In the genomic region with DNA sequence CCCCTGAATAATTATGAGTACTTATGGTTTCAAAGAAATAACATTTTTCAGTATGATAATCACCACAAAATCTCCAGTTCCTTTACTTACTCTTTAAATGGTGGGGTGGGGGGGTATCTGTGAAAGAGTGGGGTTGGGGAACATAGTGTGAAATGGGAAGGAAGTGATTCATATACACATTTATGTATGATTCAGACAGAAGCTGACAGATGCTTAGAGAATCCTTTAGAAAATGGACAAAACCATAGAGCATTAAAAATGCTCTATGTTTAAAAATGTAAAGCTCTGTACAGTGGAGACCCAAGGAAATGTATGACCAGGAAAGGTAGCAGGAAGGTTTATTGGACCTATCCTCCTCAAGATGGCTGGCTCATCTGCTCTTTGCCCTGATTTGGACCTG, we compare ENCODE assay signal across 27 cellular contexts.
A peak's percentile ranks its signal among the peaks of the same experiment; 100 is the strongest.
DNase-seq lines count a peak whose midpoint lies in the region; ATAC-seq and TF ChIP-seq lines count a peak whose summit lies in the region.
"Had no signal": no experiment of that assay in that cellular context is flagged by ENCODE, and none has a peak within 500 bp of the region (broad histone marks: within the 10 kb centered on the region; RNA-seq: fewer than 3 reads in every experiment).

No MANE protein-coding gene starts in this region.

- H3K79me2 ChIP-seq in SK-N-SH (ENCODE audit: insufficient read depth) (no peaks in the 10 kb centered on the region), neural progenitor cell (ENCODE audit: low read depth) (no peaks in the 10 kb centered on the region)

- H2AFZ ChIP-seq in SK-N-SH (ENCODE audit: low read depth) (peak overlapping the region; percentile 4; the same call in 1 of the 2 replicates), neural progenitor cell (replicated peaks) (no peak overlapping the region)

- ATAC-seq in GM19463 (IDR thresholded peaks at IDR 0.05; ENCODE audit: unreplicated experiment) = no peak
- ATAC-seq: left cardiac atrium; stimulated activated naive CD8-positive, alpha-beta T cell treated with anti-CD3 and anti-CD28 coated beads, Interleukin-15, Interleukin-2, amounts not matched to agents 100 U/mL and 50 U/mL, for 24 hours had no signal

- H3K27ac Mint-ChIP-seq in HFFc6 (peak overlapping the region; percentile 48; the same call in 1 of the 2 replicates), neural progenitor cell (no peak overlapping the region)
- H3K27ac Mint-ChIP-seq: B cell, H9, mesothelial cell of epicardium had no signal

- no peaks in the 10 kb centered on the region for H3F3A ChIP-seq in SK-N-SH (replicated peaks; ENCODE audit: insufficient read depth)
- H3F3A ChIP-seq in neural progenitor cell (ENCODE audit: low read depth) = no peaks in the 10 kb centered on the region

- CTCF ChIA-PET in SK-N-SH (lab: Yijun Ruan, JAX) = interaction anchor here (0.9 kb wide), 1 partner anchor 743 kb away, joined by 3 read pairs; no protein-coding TSS in a partner anchor

- H3K4me3 ChIP-seq in SK-N-SH (ENCODE audit: low read depth in 2 of 2, low read length in 1 of 2) (no peak overlapping the region), fibroblast of villous mesenchyme (ENCODE audit: low read depth, low read length) (no peak overlapping the region), neural progenitor cell (no peak overlapping the region)
- H3K4me3 ChIP-seq: SJCRH30, transverse colon had no signal

- H3K36me3 ChIP-seq in SK-N-SH (replicated peaks in 1 of 2; ENCODE audit: control insufficient read depth in 1 of 2, insufficient read depth in 2 of 2, low read length in 1 of 2) (no peaks in the 10 kb centered on the region), neural progenitor cell (no peaks in the 10 kb centered on the region)
- H3K36me3 ChIP-seq: SJCRH30, transverse colon had no signal

- TF ChIP-seq CTCF in HFFc6 (IDR thresholded peaks at IDR 0.05) (no peak), SK-N-SH (IDR thresholded peaks at IDR 0.05) (no peak), fibroblast of villous mesenchyme (IDR thresholded peaks at IDR 0.05; ENCODE audit: insufficient read depth, low read depth, low read length) (no peak), neural progenitor cell (IDR thresholded peaks at IDR 0.05) (no peak)

- TF ChIP-seq EP300 in SK-N-SH (IDR thresholded peaks at IDR 0.05; ENCODE audit: borderline replicate concordance in 1 of 2, low read depth in 1 of 2, low read length in 1 of 2) = no peak

- peaks cover 17% of the 10 kb centered on the region for H3K9me3 Mint-ChIP-seq in HFFc6
- peaks cover 26% of the 10 kb centered on the region for H3K9me3 Mint-ChIP-seq in neural progenitor cell

- H3K4me2 ChIP-seq in SK-N-SH (peak overlapping the region; percentile 17; the same call in 1 of the 2 replicates), neural progenitor cell (no peak overlapping the region)

- H3K27ac ChIP-seq in SK-N-SH (ENCODE audit: low read depth in 2 of 2, low read length in 1 of 2) (peak overlapping the region in 1 of 2 experiments; percentile 42; a peak in 2 of 4 replicates), neural progenitor cell (no peak overlapping the region)
- H3K27ac ChIP-seq: SJCRH30, transverse colon had no signal

- POLR2A ChIA-PET in SK-N-SH (lab: Yijun Ruan, JAX) = no interaction called here

- no peaks in the 10 kb centered on the region for H3K36me3 Mint-ChIP-seq in HFFc6 (ENCODE audit: low read depth)
- no peaks in the 10 kb centered on the region for H3K36me3 Mint-ChIP-seq in neural progenitor cell
- H3K36me3 Mint-ChIP-seq: mesothelial cell of epicardium had no signal

- H3K27me3 ChIP-seq in SK-N-SH (ENCODE audit: insufficient read depth) = no peaks in the 10 kb centered on the region
- no peaks in the 10 kb centered on the region for H3K27me3 ChIP-seq in neural progenitor cell
- H3K27me3 ChIP-seq: SJCRH30, transverse colon had no signal

- H3K4me3 Mint-ChIP-seq in HFFc6 (peak overlapping the region; percentile 34; the same call in 1 of the 2 replicates), neural progenitor cell (no peak overlapping the region)
- H3K4me3 Mint-ChIP-seq: B cell; central memory CD8-positive, alpha-beta T cell; H9; mesothelial cell of epicardium had no signal

- H3K4me1 Mint-ChIP-seq in HFFc6 (ENCODE audit: low read depth) (peaks cover 15% of the 10 kb centered on the region), neural progenitor cell (peaks cover 2% of the 10 kb centered on the region)
- H3K4me1 Mint-ChIP-seq: B cell; central memory CD8-positive, alpha-beta T cell; H9; mesothelial cell of epicardium had no signal

- H4K20me1 ChIP-seq in SK-N-SH (ENCODE audit: insufficient read depth) (no peaks in the 10 kb centered on the region), neural progenitor cell (ENCODE audit: low read depth) (no peaks in the 10 kb centered on the region)

- no peak for TF ChIP-seq RAD21 in SK-N-SH (IDR thresholded peaks at IDR 0.05; ENCODE audit: low read length)

- H3K9ac ChIP-seq in SK-N-SH (no peak overlapping the region), neural progenitor cell (no peak overlapping the region)

- H3K9me2 ChIP-seq in SK-N-SH = no peaks in the 10 kb centered on the region

- H3K27me3 Mint-ChIP-seq in HFFc6 (ENCODE audit: insufficient read depth) (0 out of 2 replicates have a peak, but pooled peaks cover 1% of the 10 kb centered on the region), neural progenitor cell (ENCODE audit: insufficient read depth, low read depth) (peaks cover 2% of the 10 kb centered on the region)
- H3K27me3 Mint-ChIP-seq: B cell; central memory CD8-positive, alpha-beta T cell had no signal

- H3K4me1 ChIP-seq in SK-N-SH (ENCODE audit: control insufficient read depth in 1 of 2, insufficient read depth in 2 of 2, low read depth in 1 of 2, low read length in 1 of 2) (no peaks in the 10 kb centered on the region), neural progenitor cell (peaks cover 11% of the 10 kb centered on the region)
- H3K4me1 ChIP-seq: SJCRH30, transverse colon had no signal

- no peaks in the 10 kb centered on the region for H3K9me3 ChIP-seq in SK-N-SH
- H3K9me3 ChIP-seq in neural progenitor cell (ENCODE audit: low read depth) = no peaks in the 10 kb centered on the region
- H3K9me3 ChIP-seq: SJCRH30, transverse colon had no signal

- peak; percentile 10 for DNase-seq in HFFc6
- no peak for DNase-seq in SK-N-SH
- DNase-seq in fibroblast of villous mesenchyme (ENCODE audit: low read depth) = peak; percentile 38
- peak; percentile 11 for DNase-seq in stromal cell of bone marrow (ENCODE audit: low read depth)
- DNase-seq in dermis blood vessel endothelial cell = no peak
- DNase-seq in neural progenitor cell (ENCODE audit: low spot score) = no peak
- DNase-seq: activated CD8-positive, alpha-beta memory T cell treated with anti-CD3 and anti-CD28 coated beads, Interleukin-2, amount 50 U/mL, for 4 hours; activated effector memory CD4-positive, alpha-beta T cell treated with Interleukin-2 at 50 U/mL for 16 hours; DMS79; erythroblast; H9; IMR-90; left cardiac atrium; MM.1S; NCI-H146; NCI-H2171; NCI-H774; OCI-M1; SJCRH30; stimulated activated CD4-positive, alpha-beta T cell treated with anti-CD3 and anti-CD28 coated beads, Interleukin-4, amount 100 ng/mL, for 1 hour; stimulated activated naive CD8-positive, alpha-beta T cell treated with anti-CD3 and anti-CD28 coated beads, Interleukin-15, Interleukin-2, amounts not matched to agents 100 U/mL and 50 U/mL, for 24 hours; T-helper 2 cell; transverse colon had no signal

TF ChIP-seq in SK-N-SH, 30 proteins besides CTCF, POLR2A, EP300 and RAD21:
- no peak for TF ChIP-seq NFIC (IDR thresholded peaks at IDR 0.05; ENCODE audit: borderline replicate concordance)
- peak; percentile 39; the same call in 1 of the 2 replicates for TF ChIP-seq FOSL2 (IDR thresholded peaks at IDR 0.05; ENCODE audit: borderline replicate concordance, low read depth)
- TF ChIP-seq JUND (IDR thresholded peaks at IDR 0.05) = peak; percentile 24; the same call in 1 of the 2 replicates

Comparison
In these comparisons a context has a peak if more than half of its experiments do, and no peak if none do; other contexts are left out.
1. DNase-seq: peak in HFFc6 (single experiment), fibroblast of villous mesenchyme (single experiment) and stromal cell of bone marrow (single experiment); none in SK-N-SH (single experiment), dermis blood vessel endothelial cell (single experiment) and neural progenitor cell (single experiment).